ENCODE assay signal across 2 cellular contexts in the genomic region with DNA sequence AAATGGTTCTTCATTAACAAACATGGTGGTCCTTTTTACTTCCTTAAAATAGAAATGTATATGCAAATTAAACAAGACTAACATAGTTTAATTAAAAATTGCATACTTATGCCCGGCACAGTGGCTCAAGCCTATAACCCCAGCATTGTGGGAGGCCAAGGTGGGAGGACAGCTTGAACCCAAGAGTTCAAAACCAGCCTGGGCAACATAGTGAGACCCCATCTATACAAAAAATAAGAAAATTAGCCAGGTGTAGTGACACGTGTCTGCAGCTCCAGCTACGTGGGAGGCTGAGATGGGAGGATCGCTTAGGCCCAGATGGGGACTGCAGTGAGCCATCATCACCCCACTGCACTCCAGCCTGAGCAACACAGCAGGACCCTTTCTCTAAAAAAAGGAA.
TF ChIP-seq lines count a peak whose summit lies in the region.

No MANE protein-coding gene starts in this region.

TF ChIP-seq in HepG2, 621 proteins besides CTCF, POLR2A, EP300 and RAD21:
- TF ChIP-seq, protein P1, sequence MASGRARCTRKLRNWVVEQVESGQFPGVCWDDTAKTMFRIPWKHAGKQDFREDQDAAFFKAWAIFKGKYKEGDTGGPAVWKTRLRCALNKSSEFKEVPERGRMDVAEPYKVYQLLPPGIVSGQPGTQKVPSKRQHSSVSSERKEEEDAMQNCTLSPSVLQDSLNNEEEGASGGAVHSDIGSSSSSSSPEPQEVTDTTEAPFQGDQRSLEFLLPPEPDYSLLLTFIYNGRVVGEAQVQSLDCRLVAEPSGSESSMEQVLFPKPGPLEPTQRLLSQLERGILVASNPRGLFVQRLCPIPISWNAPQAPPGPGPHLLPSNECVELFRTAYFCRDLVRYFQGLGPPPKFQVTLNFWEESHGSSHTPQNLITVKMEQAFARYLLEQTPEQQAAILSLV (CRISPR knock-in tag; IDR thresholded peaks at IDR 0.05; ENCODE audit: borderline replicate concordance) = no peak
- TF ChIP-seq SMARCC2 (IDR thresholded peaks at IDR 0.05) (no peak), ZNF121 (CRISPR knock-in tag; IDR thresholded peaks at IDR 0.05) (peak; percentile 75)
- TF ChIP-seq, protein P2, sequence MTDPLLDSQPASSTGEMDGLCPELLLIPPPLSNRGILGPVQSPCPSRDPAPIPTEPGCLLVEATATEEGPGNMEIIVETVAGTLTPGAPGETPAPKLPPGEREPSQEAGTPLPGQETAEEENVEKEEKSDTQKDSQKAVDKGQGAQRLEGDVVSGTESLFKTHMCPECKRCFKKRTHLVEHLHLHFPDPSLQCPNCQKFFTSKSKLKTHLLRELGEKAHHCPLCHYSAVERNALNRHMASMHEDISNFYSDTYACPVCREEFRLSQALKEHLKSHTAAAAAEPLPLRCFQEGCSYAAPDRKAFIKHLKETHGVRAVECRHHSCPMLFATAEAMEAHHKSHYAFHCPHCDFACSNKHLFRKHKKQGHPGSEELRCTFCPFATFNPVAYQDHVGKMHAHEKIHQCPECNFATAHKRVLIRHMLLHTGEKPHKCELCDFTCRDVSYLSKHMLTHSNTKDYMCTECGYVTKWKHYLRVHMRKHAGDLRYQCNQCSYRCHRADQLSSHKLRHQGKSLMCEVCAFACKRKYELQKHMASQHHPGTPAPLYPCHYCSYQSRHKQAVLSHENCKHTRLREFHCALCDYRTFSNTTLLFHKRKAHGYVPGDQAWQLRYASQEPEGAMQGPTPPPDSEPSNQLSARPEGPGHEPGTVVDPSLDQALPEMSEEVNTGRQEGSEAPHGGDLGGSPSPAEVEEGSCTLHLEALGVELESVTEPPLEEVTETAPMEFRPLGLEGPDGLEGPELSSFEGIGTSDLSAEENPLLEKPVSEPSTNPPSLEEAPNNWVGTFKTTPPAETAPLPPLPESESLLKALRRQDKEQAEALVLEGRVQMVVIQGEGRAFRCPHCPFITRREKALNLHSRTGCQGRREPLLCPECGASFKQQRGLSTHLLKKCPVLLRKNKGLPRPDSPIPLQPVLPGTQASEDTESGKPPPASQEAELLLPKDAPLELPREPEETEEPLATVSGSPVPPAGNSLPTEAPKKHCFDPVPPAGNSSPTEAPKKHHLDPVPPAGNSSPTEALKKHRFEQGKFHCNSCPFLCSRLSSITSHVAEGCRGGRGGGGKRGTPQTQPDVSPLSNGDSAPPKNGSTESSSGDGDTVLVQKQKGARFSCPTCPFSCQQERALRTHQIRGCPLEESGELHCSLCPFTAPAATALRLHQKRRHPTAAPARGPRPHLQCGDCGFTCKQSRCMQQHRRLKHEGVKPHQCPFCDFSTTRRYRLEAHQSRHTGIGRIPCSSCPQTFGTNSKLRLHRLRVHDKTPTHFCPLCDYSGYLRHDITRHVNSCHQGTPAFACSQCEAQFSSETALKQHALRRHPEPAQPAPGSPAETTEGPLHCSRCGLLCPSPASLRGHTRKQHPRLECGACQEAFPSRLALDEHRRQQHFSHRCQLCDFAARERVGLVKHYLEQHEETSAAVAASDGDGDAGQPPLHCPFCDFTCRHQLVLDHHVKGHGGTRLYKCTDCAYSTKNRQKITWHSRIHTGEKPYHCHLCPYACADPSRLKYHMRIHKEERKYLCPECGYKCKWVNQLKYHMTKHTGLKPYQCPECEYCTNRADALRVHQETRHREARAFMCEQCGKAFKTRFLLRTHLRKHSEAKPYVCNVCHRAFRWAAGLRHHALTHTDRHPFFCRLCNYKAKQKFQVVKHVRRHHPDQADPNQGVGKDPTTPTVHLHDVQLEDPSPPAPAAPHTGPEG (CRISPR knock-in tag; IDR thresholded peaks at IDR 0.05) = no peak

TF ChIP-seq in H1, 55 proteins besides CTCF, POLR2A, EP300 and RAD21:
- no peak for TF ChIP-seq SP4 (IDR thresholded peaks at IDR 0.05; ENCODE audit: low read length)
- TF ChIP-seq KDM1A (IDR thresholded peaks at IDR 0.05; ENCODE audit: borderline replicate concordance, low read length) = peak; percentile 54; the same call in 1 of the 2 replicates
- no peak for TF ChIP-seq SRF (IDR thresholded peaks at IDR 0.05; ENCODE audit: low read depth, low read length)
TF ChIP-seq in H1: peak in this region for 1.
